Comparison of ENCODE assay signal across 24 cellular contexts in genomic region chr5:11346336-11346735, GRCh38.
DNase-seq lines count a peak whose midpoint lies in the region; ATAC-seq and TF ChIP-seq lines count a peak whose summit lies in the region.
"Had no signal": no experiment of that assay in that cellular context is flagged by ENCODE, and none has a peak within 500 bp of the region (broad histone marks: within the 10 kb centered on the region; RNA-seq: fewer than 3 reads in every experiment).

No MANE protein-coding gene starts in this region.

- no peak overlapping the region for H2AK5ac ChIP-seq in H9 (ENCODE audit: insufficient read length, low read length)

- H2BK20ac ChIP-seq in H9 (ENCODE audit: low read depth, low read length, poor library complexity, severe bottlenecking), result no peak overlapping the region

- H3T11ph ChIP-seq in H9 (ENCODE audit: low read length), result no peak overlapping the region

- no peak overlapping the region for H3K4ac ChIP-seq in H9 (ENCODE audit: low read depth, low read length)

- no peaks in the 10 kb centered on the region for H3K23me2 ChIP-seq in H9 (ENCODE audit: insufficient read length, low read depth, low read length, poor library complexity, severe bottlenecking)

- no peak overlapping the region for H3K18ac ChIP-seq in H9 (ENCODE audit: insufficient read length, low read depth, low read length)

- no peak overlapping the region for H2AFZ ChIP-seq in H9 (ENCODE audit: low read length)
- H2AFZ ChIP-seq: PC-9 had no signal

- H3K27ac ChIP-seq in H9 (ENCODE audit: insufficient read length, low read depth, low read length) (no peak overlapping the region), endodermal cell (ENCODE audit: low read depth, low read length) (no peak overlapping the region)
- H3K27ac ChIP-seq: PC-9, SJSA1 had no signal

- H3K4me1 Mint-ChIP-seq in H9, result peaks cover 6 to 9% of the 10 kb centered on the region in 2 experiments
- peaks cover 3% of the 10 kb centered on the region for H3K4me1 Mint-ChIP-seq in endodermal cell
- H3K4me1 Mint-ChIP-seq in activated CD4-positive, alpha-beta T cell treated with anti-CD3 and anti-CD28 coated beads for 36 hours, result no peaks in the 10 kb centered on the region

- DNase-seq in H9 (peak; percentile 82), endodermal cell (peak; percentile 85), iPS-NIHi7 (ENCODE audit: extremely low spot score) (peak; percentile 71), sciatic nerve (ENCODE audit: low spot score) (no peak)
- DNase-seq in activated CD4-positive, alpha-beta T cell treated with anti-CD3 and anti-CD28 coated beads for 36 hours, result no peak
- DNase-seq: C1 segment of cervical spinal cord; CD8-positive, alpha-beta T cell; DMS 273 treated with DMSO at 0.1 percent for 48 hours; DMS79; HFFc6; KBM-7; MG63; NCI-H1105 treated with DMSO at 0.1 percent for 48 hours; NCI-H146; NCI-H1930; NCI-H2107; NCI-H446; NCI-H524 treated with DMSO at 0.1 percent for 48 hours; PC-9 had no signal

- H3K79me1 ChIP-seq in H9 (ENCODE audit: insufficient read depth, low read depth, low read length, poor library complexity, severe bottlenecking), result no peaks in the 10 kb centered on the region

- TF ChIP-seq CTCF in H9 (conservative IDR thresholded peaks at IDR 0.05) (no peak), endodermal cell (conservative IDR thresholded peaks at IDR 0.05) (peak; percentile 49)

- H3K4me3 ChIP-seq in endodermal cell (ENCODE audit: low read length), result no peak overlapping the region
- H3K4me3 ChIP-seq: HAP-1, MG63, PC-9, SJSA1 had no signal

- H3K27me3 ChIP-seq in H9 (ENCODE audit: insufficient read depth, low read length), result no peaks in the 10 kb centered on the region
- H3K27me3 ChIP-seq in endodermal cell (ENCODE audit: control insufficient read depth, insufficient read depth, low read length, poor library complexity, severe bottlenecking), result no peaks in the 10 kb centered on the region
- H3K27me3 ChIP-seq: MG63 had no signal

- no peaks in the 10 kb centered on the region; the same call in 1 of the 2 replicates for H3K27me3 Mint-ChIP-seq in H9 (ENCODE audit: low read depth)
- H3K27me3 Mint-ChIP-seq in endodermal cell (ENCODE audit: insufficient read depth), result no peaks in the 10 kb centered on the region
- peaks cover 9% of the 10 kb centered on the region for H3K27me3 Mint-ChIP-seq in activated CD4-positive, alpha-beta T cell treated with anti-CD3 and anti-CD28 coated beads for 36 hours

- H2BK5ac ChIP-seq in H9 (ENCODE audit: insufficient read length, low read length), result no peak overlapping the region

- H3K36me3 Mint-ChIP-seq in H9 (ENCODE audit: insufficient read depth in 1 of 3, low read depth in 3 of 3) (no peaks in the 10 kb centered on the region; a peak in 1 of 7 replicates), endodermal cell (ENCODE audit: low read depth) (no peaks in the 10 kb centered on the region)
- no peaks in the 10 kb centered on the region for H3K36me3 Mint-ChIP-seq in activated CD4-positive, alpha-beta T cell treated with anti-CD3 and anti-CD28 coated beads for 36 hours (ENCODE audit: low read depth)
- H3K36me3 Mint-ChIP-seq: CD8-positive, alpha-beta T cell had no signal

- intact Hi-C loops in activated CD4-positive, alpha-beta T cell treated with anti-CD3 and anti-CD28 coated beads for 36 hours (cut with DNase I, micrococcal nuclease), result no loop called here
- intact Hi-C loops in sciatic nerve (cut with DNase I), result no loop called here

- H2BK120ac ChIP-seq in H9 (ENCODE audit: low read depth, low read length, poor library complexity, severe bottlenecking), result no peak overlapping the region

- H3K9me3 Mint-ChIP-seq in H9 (no peaks in the 10 kb centered on the region), endodermal cell (no peaks in the 10 kb centered on the region)
- H3K9me3 Mint-ChIP-seq in activated CD4-positive, alpha-beta T cell treated with anti-CD3 and anti-CD28 coated beads for 36 hours (ENCODE audit: low read depth), result no peaks in the 10 kb centered on the region
- H3K9me3 Mint-ChIP-seq: CD8-positive, alpha-beta T cell; HFFc6 had no signal

- no peak overlapping the region for H3K23ac ChIP-seq in H9 (ENCODE audit: insufficient read length, low read depth, low read length)

- H3K4me3 Mint-ChIP-seq in H9, result no peak overlapping the region
- H3K4me3 Mint-ChIP-seq in endodermal cell, result no peak overlapping the region
- no peak overlapping the region for H3K4me3 Mint-ChIP-seq in activated CD4-positive, alpha-beta T cell treated with anti-CD3 and anti-CD28 coated beads for 36 hours
- H3K4me3 Mint-ChIP-seq: CD8-positive, alpha-beta T cell; HFFc6 had no signal

- no peak overlapping the region for H3K9ac ChIP-seq in H9 (ENCODE audit: extremely low read depth, insufficient read length, low read length)
- no peak overlapping the region for H3K9ac ChIP-seq in endodermal cell (ENCODE audit: extremely low read depth, low read length, poor library complexity, severe bottlenecking)

- H3K9me3 ChIP-seq in H9 (ENCODE audit: control insufficient read depth, low read depth, low read length) (no peaks in the 10 kb centered on the region), endodermal cell (ENCODE audit: control insufficient read depth, low read length) (no peaks in the 10 kb centered on the region)
- H3K9me3 ChIP-seq: HAP-1, MG63, SJSA1 had no signal

- no peak overlapping the region for H3K56ac ChIP-seq in H9 (ENCODE audit: insufficient read length, low read depth, low read length)

- POLR2A ChIA-PET in activated CD4-positive, alpha-beta T cell treated with anti-CD3 and anti-CD28 coated beads for 36 hours (lab: Charles Lee), result no interaction called here

- no peak overlapping the region for H4K5ac ChIP-seq in H9 (ENCODE audit: insufficient read length, low read depth, low read length)

- H2BK12ac ChIP-seq in H9 (ENCODE audit: insufficient read length, low read depth, low read length), result no peak overlapping the region

- no peaks in the 10 kb centered on the region for H3K36me3 ChIP-seq in endodermal cell (ENCODE audit: control insufficient read depth, insufficient read depth, low read length)
- H3K36me3 ChIP-seq: HAP-1, MG63, SJSA1 had no signal

- H3K4me2 ChIP-seq in H9 (ENCODE audit: insufficient read depth, insufficient read length, low read length), result no peak overlapping the region
- H3K4me2 ChIP-seq: PC-9 had no signal

- H4K8ac ChIP-seq in H9 (replicated peaks; ENCODE audit: insufficient read length, low read depth, low read length), result no peak overlapping the region

- no peaks in the 10 kb centered on the region for H3K79me2 ChIP-seq in H9 (ENCODE audit: insufficient read depth, low read length)

- H3K27ac Mint-ChIP-seq in H9 (peak overlapping the region in 1 of 3 experiments; percentile 63; a peak in 1 of 7 replicates), endodermal cell (no peak overlapping the region)
- H3K27ac Mint-ChIP-seq in activated CD4-positive, alpha-beta T cell treated with anti-CD3 and anti-CD28 coated beads for 36 hours, result no peak overlapping the region
- H3K27ac Mint-ChIP-seq: CD8-positive, alpha-beta T cell; HFFc6 had no signal

- ATAC-seq in HG03095 (IDR thresholded peaks at IDR 0.05; ENCODE audit: unreplicated experiment) (no peak), sciatic nerve (no peak), HG03039 (IDR thresholded peaks at IDR 0.05; ENCODE audit: unreplicated experiment) (no peak)
- ATAC-seq in activated CD4-positive, alpha-beta T cell treated with anti-CD3 and anti-CD28 coated beads for 36 hours, result no peak
- ATAC-seq: CD8-positive, alpha-beta T cell; Right ventricle myocardium inferior had no signal

- WGBS in H9 (ENCODE audit: extremely low coverage, insufficient read length, low lambda C conversion rate), result no CpG with 5 or more reads among the region's 16 CpGs
- WGBS in endodermal cell (ENCODE audit: insufficient coverage in 1 of 2, insufficient read length in 1 of 2), 2 experiments, result 93 to 97% methylated on average over 13 to 16 of the region's 16 CpGs

- H3K4me1 ChIP-seq in H9 (ENCODE audit: insufficient read depth, low read length), result no peaks in the 10 kb centered on the region
- no peaks in the 10 kb centered on the region for H3K4me1 ChIP-seq in endodermal cell (ENCODE audit: control insufficient read depth, insufficient read depth, low read length)
- H3K4me1 ChIP-seq: HAP-1, SJSA1 had no signal

- no peak overlapping the region for H4K91ac ChIP-seq in H9 (ENCODE audit: insufficient read length, low read depth, low read length)

- CTCF ChIA-PET in activated CD4-positive, alpha-beta T cell treated with anti-CD3 and anti-CD28 coated beads for 36 hours (lab: Charles Lee), result interaction anchor here (0.6 kb wide), 1 partner anchor 194 kb away, joined by 3 read pairs; no protein-coding TSS in a partner anchor

- H4K20me1 ChIP-seq in H9 (ENCODE audit: control insufficient read depth, insufficient read depth, insufficient read length), result no peaks in the 10 kb centered on the region

- no peak overlapping the region for H2BK15ac ChIP-seq in H9 (ENCODE audit: low read depth, low read length)

- H3K14ac ChIP-seq in H9 (ENCODE audit: insufficient read depth, low read length), result no peak overlapping the region; the same call in 1 of the 2 replicates

Comparison
In these comparisons a context has a peak if more than half of its experiments do, and no peak if none do; other contexts are left out.
1. DNase-seq: peak in H9 (single experiment), endodermal cell (single experiment) and iPS-NIHi7 (single experiment); none in activated CD4-positive, alpha-beta T cell treated with anti-CD3 and anti-CD28 coated beads for 36 hours (single experiment) and sciatic nerve (single experiment).